In genomic region chr11:122524532-122524882, GRCh38 we compare ENCODE assay signal across 20 cellular contexts.
DNase-seq lines count a peak whose midpoint lies in the region; ATAC-seq, FAIRE-seq and TF ChIP-seq lines count a peak whose summit lies in the region.
"Had no signal": no experiment of that assay in that cellular context is flagged by ENCODE, and none has a peak within 500 bp of the region (broad histone marks: within the 10 kb centered on the region; RNA-seq: fewer than 3 reads in every experiment).

No MANE protein-coding gene starts in this region.

- peak overlapping the region; percentile 7; the same call in 1 of the 2 replicates for H3K27ac ChIP-seq in HUES6 (ENCODE audit: low read depth, low read length)

- H3K4me3 ChIP-seq in AG10803 (ENCODE audit: low read length) (peak overlapping the region; percentile 26), HUES6 (ENCODE audit: low read depth, low read length) (peak overlapping the region; percentile 17; the same call in 1 of the 2 replicates)
- H3K4me3 ChIP-seq: HAP-1 had no signal

- H3K9ac ChIP-seq in HUES6 (ENCODE audit: low read length) = peak overlapping the region; percentile 42

- H3K4me1 ChIP-seq in HUES6 (ENCODE audit: control insufficient read depth, insufficient read depth, low read length) = peaks cover 20% of the 10 kb centered on the region
- H3K4me1 ChIP-seq: BE2C, HAP-1 had no signal

- FAIRE-seq in endometrium (lab: Jason Lieb, UNC) = peak; percentile 74
- FAIRE-seq: endothelial cell of umbilical vein, RCC 7860 had no signal

- H3K36me3 ChIP-seq in HUES6 (ENCODE audit: control insufficient read depth, insufficient read depth, low read length) = no peaks in the 10 kb centered on the region
- H3K36me3 ChIP-seq: BE2C, HAP-1 had no signal

- peaks cover 13% of the 10 kb centered on the region; the same call in 1 of the 2 replicates for H3K9me3 ChIP-seq in HUES6 (ENCODE audit: control insufficient read depth, insufficient read depth, low read depth, low read length)
- H3K9me3 ChIP-seq: BE2C, HAP-1 had no signal

- no peaks in the 10 kb centered on the region for H3K27me3 Mint-ChIP-seq in mesothelial cell of epicardium (ENCODE audit: low read depth)

- peak overlapping the region; percentile 12 for H3K4me3 Mint-ChIP-seq in mesothelial cell of epicardium
- H3K4me3 Mint-ChIP-seq: activated B cell treated with CpG ODN at 0.5 μM for 24 hours; activated naive CD4-positive, alpha-beta T cell treated with anti-CD3 and anti-CD28 coated beads, Interleukin-2, amount 50 U/mL, for 24 hours; neural crest cell; stimulated activated naive CD8-positive, alpha-beta T cell treated with anti-CD3 and anti-CD28 coated beads, Interleukin-15, Interleukin-2, amounts not matched to agents 100 ng/mL and 50 ng/mL, for 24 hours; T-cell had no signal

- peaks cover 29% of the 10 kb centered on the region for H3K4me1 Mint-ChIP-seq in mesothelial cell of epicardium
- H3K4me1 Mint-ChIP-seq: activated B cell treated with CpG ODN at 0.5 μM for 24 hours; activated naive CD4-positive, alpha-beta T cell treated with anti-CD3 and anti-CD28 coated beads, Interleukin-2, amount 50 U/mL, for 24 hours; T-cell had no signal

- peaks cover 6% of the 10 kb centered on the region for H3K36me3 Mint-ChIP-seq in mesothelial cell of epicardium
- H3K36me3 Mint-ChIP-seq: activated naive CD4-positive, alpha-beta T cell treated with anti-CD3 and anti-CD28 coated beads, Interleukin-2, amount 50 U/mL, for 24 hours; T-cell had no signal

- DNase-seq in AG10803 (ENCODE audit: low read depth) (peak; percentile 89), mesothelial cell of epicardium (ENCODE audit: low spot score in 2 of 2, unreplicated experiment in 2 of 2) (no peak), NOMO-1 treated with DMSO at 0.1 percent for 48 hours (lab: John Stamatoyannopoulos, UW; ENCODE audit: unreplicated experiment) (no peak), SIG-M5 (lab: John Stamatoyannopoulos, UW) (no peak)
- no peak for DNase-seq in stimulated activated CD4-positive, alpha-beta T cell treated with anti-CD3 and anti-CD28 coated beads, Interleukin-1b, Interleukin-23, amount 100 ng/mL, for 48 hours
- DNase-seq: activated B cell treated with CpG ODN at 0.5 μM for 24 hours, BE2C, DMS79 treated with DMSO at 0.1 percent for 48 hours, NCI-H1694 treated with DMSO at 0.1 percent for 48 hours, NCI-H510A treated with DMSO at 0.1 percent for 48 hours, T-cell had no signal

- no peak for ATAC-seq in GM21576 (IDR thresholded peaks at IDR 0.05; ENCODE audit: unreplicated experiment)
- ATAC-seq: T-cell had no signal

- TF ChIP-seq CTCF in AG10803 (conservative IDR thresholded peaks at IDR 0.05; ENCODE audit: low read length) (no peak), mesothelial cell of epicardium (IDR thresholded peaks at IDR 0.05; ENCODE audit: unreplicated experiment) (no peak)

- H3K27me3 ChIP-seq in HUES6 (ENCODE audit: control insufficient read depth, insufficient read depth, low read length) = no peaks in the 10 kb centered on the region
- H3K27me3 ChIP-seq: BE2C had no signal

- H3K27ac Mint-ChIP-seq in mesothelial cell of epicardium = peak overlapping the region; percentile 93
- H3K27ac Mint-ChIP-seq: activated B cell treated with CpG ODN at 0.5 μM for 24 hours; activated naive CD4-positive, alpha-beta T cell treated with anti-CD3 and anti-CD28 coated beads, Interleukin-2, amount 50 U/mL, for 24 hours; stimulated activated naive CD8-positive, alpha-beta T cell treated with anti-CD3 and anti-CD28 coated beads, Interleukin-15, Interleukin-2, amounts not matched to agents 100 ng/mL and 50 ng/mL, for 24 hours; T-cell had no signal

- peaks cover 21% of the 10 kb centered on the region for H3K9me3 Mint-ChIP-seq in mesothelial cell of epicardium
- H3K9me3 Mint-ChIP-seq: activated B cell treated with CpG ODN at 0.5 μM for 24 hours; activated naive CD4-positive, alpha-beta T cell treated with anti-CD3 and anti-CD28 coated beads, Interleukin-2, amount 50 U/mL, for 24 hours; neural crest cell; stimulated activated naive CD8-positive, alpha-beta T cell treated with anti-CD3 and anti-CD28 coated beads, Interleukin-15, Interleukin-2, amounts not matched to agents 100 ng/mL and 50 ng/mL, for 24 hours had no signal
